Comparison of ENCODE assay signal across 15 cellular contexts in genomic region chr2:65277791-65278449, GRCh38. TPM values are rescaled to one million over a fixed set of nuclear protein-coding genes. Genes with fewer than 3 reads are reported as not detected.
DNase-seq lines count a peak whose midpoint lies in the region; ATAC-seq, FAIRE-seq and TF ChIP-seq lines count a peak whose summit lies in the region.
"Had no signal": no experiment of that assay in that cellular context is flagged by ENCODE, and none has a peak within 500 bp of the region (broad histone marks: within the 10 kb centered on the region; RNA-seq: fewer than 3 reads in every experiment).

No MANE protein-coding gene starts in this region.

- peaks cover 0 to 3% of the 10 kb centered on the region in 2 experiments; a peak in 2 of 4 replicates for H3K36me3 ChIP-seq in GM12878 (ENCODE audit: control insufficient read depth in 2 of 2, insufficient read depth in 2 of 2, low read length in 1 of 2)
- peaks cover 6% of the 10 kb centered on the region for H3K36me3 ChIP-seq in mesodermal cell (ENCODE audit: control insufficient read depth, insufficient read depth, low read length)

- H2AFZ ChIP-seq in GM12878 (ENCODE audit: control insufficient read depth, low read depth, low read length): no peak overlapping the region
- H2AFZ ChIP-seq: hepatocyte had no signal

- 0 out of 2 replicates have a peak, but pooled peaks have one; percentile 25 for TF ChIP-seq RAD21 in GM12878 (IDR thresholded peaks at IDR 0.05; ENCODE audit: insufficient read depth, low read depth, low read length)

- no peak for FAIRE-seq in GM12878 (lab: Jason Lieb, UNC)
- FAIRE-seq: GM12891 had no signal

- TF ChIP-seq EP300 in GM12878 (IDR thresholded peaks at IDR 0.05; ENCODE audit: borderline replicate concordance in 1 of 2, control insufficient read depth in 1 of 2, low read depth in 2 of 2, low read length in 2 of 2): no peak

- no peak overlapping the region for H3K9ac ChIP-seq in GM12878 (ENCODE audit: control insufficient read depth, insufficient read depth, low read length)

- H3K27ac ChIP-seq in GM12878 (ENCODE audit: control insufficient read depth, insufficient read depth) (no peak overlapping the region), mesodermal cell (ENCODE audit: low read depth, low read length, severe bottlenecking) (peak overlapping the region; percentile 51)
- H3K27ac ChIP-seq: hepatocyte, right lobe of liver had no signal

- TF ChIP-seq CTCF in GM12878 (IDR thresholded peaks at IDR 0.05 in 2 of 3, conservative IDR thresholded peaks at IDR 0.05 in 1 of 3; ENCODE audit: control insufficient read depth in 2 of 3, extremely low read depth in 1 of 3, insufficient read depth in 1 of 3, low read depth in 3 of 3, low read length in 3 of 3) (no peak), lower leg skin (IDR thresholded peaks at IDR 0.05) (no peak)

- CTCF ChIA-PET in GM12878 (lab: Yijun Ruan, JAX): interaction anchor here (0.7 to 1.5 kb wide), 6 partner anchors 9 to 274 kb away, joined by 3 to 6 read pairs (median 4); no protein-coding TSS in a partner anchor

- no TSS peak for BruUV-seq in GM12878 (replicated peaks; lab: Mats Ljungman, UMichigan)

- 56% methylated on average over 5 of the region's 5 CpGs for WGBS in GM12878 (ENCODE audit: insufficient coverage, insufficient replicate concordance, low lambda C conversion rate, missing lambda C conversion rate)
- WGBS in mesodermal cell (ENCODE audit: insufficient coverage in 2 of 2), 2 experiments: 85 to 90% methylated on average over 4 of the region's 5 CpGs
- WGBS in lower leg skin, 2 donors: 80 to 86% methylated on average over 5 of the region's 5 CpGs

- RAD21 ChIA-PET in GM12878 (lab: Charles Lee; ENCODE audit: unreplicated experiment): interaction anchor here (1.1 to 3.0 kb wide), 5 partner anchors 23 to 164 kb away, joined by 3 to 10 read pairs (median 4); no protein-coding TSS in a partner anchor

- intact Hi-C loops in GM12878 (cut with micrococcal nuclease; ENCODE audit: unreplicated experiment) (no loop called here), lower leg skin (cut with DNase I; ENCODE audit: low total_unique reads) (no loop called here)

- peak; percentile 98 for DNase-seq in DMS79 treated with DMSO at 0.1 percent for 48 hours (lab: John Stamatoyannopoulos, UW)
- DNase-seq in NCI-H187 treated with DMSO at 0.1 percent for 48 hours (lab: John Stamatoyannopoulos, UW): peak; percentile 99
- DNase-seq in GM12878 (ENCODE audit: low read depth, low spot score): no peak
- DNase-seq in lower leg skin (ENCODE audit: low spot score in 2 of 2): no peak
- DNase-seq in KBM-7: no peak
- DNase-seq: amniotic stem cell; CD8-positive, alpha-beta T cell; effector memory CD8-positive, alpha-beta T cell; right lobe of liver; T-helper 2 cell had no signal

- POLR2A ChIA-PET in GM12878 (lab: Charles Lee): interaction anchor here (0.6 kb wide), 1 partner anchor 33 kb away, joined by 4 read pairs; no protein-coding TSS in a partner anchor

- no peak overlapping the region for H3K4me2 ChIP-seq in GM12878 (ENCODE audit: control insufficient read depth, insufficient read depth)
- H3K4me2 ChIP-seq: hepatocyte had no signal

- H3K4me3 ChIP-seq in GM12878 (no peak overlapping the region), mesodermal cell (ENCODE audit: extremely low read depth, insufficient read depth, low read length, poor library complexity, severe bottlenecking) (no peak overlapping the region), lower leg skin (ENCODE audit: low read depth, poor library complexity, severe bottlenecking) (no peak overlapping the region)
- H3K4me3 ChIP-seq: hepatocyte, right lobe of liver had no signal

- no peaks in the 10 kb centered on the region for H4K20me1 ChIP-seq in GM12878 (ENCODE audit: control insufficient read depth, insufficient read depth)

- no peaks in the 10 kb centered on the region for H3K9me3 ChIP-seq in GM12878 (replicated peaks; ENCODE audit: control insufficient read depth, insufficient read depth, low read length)
- no peaks in the 10 kb centered on the region for H3K9me3 ChIP-seq in mesodermal cell (ENCODE audit: control insufficient read depth, low read length)
- H3K9me3 ChIP-seq: right lobe of liver had no signal

- TF ChIP-seq POLR2A in GM12878 (IDR thresholded peaks at IDR 0.05; ENCODE audit: low read depth, low read length) (peak; percentile 36; the same call in 1 of the 2 replicates), lower leg skin (IDR thresholded peaks at IDR 0.05) (no peak)

- H3K4me1 ChIP-seq in GM12878 (ENCODE audit: control insufficient read depth, insufficient read depth, low read length) (no peaks in the 10 kb centered on the region), mesodermal cell (ENCODE audit: control insufficient read depth, insufficient read depth, low read length, poor library complexity, severe bottlenecking) (peaks cover 50% of the 10 kb centered on the region)

- no peaks in the 10 kb centered on the region for H3K79me2 ChIP-seq in GM12878 (ENCODE audit: control insufficient read depth, insufficient read depth, low read length)
- H3K79me2 ChIP-seq: hepatocyte had no signal

- SMC1A ChIA-PET in GM12878 (lab: Charles Lee; ENCODE audit: uncharacterized antibody, unreplicated experiment): interaction anchor here (0.5 to 1.9 kb wide), 11 partner anchors 12 to 296 kb away, joined by 3 to 5 read pairs (median 4); no protein-coding TSS in a partner anchor

- in situ Hi-C loops in GM12878 (cut with MboI): no loop called here
- in situ Hi-C loops in KBM-7 (cut with MboI; ENCODE audit: low pct_unique_long_range_greater_than_20kb, low sequenced_read_pairs): loop anchor here (25.0 kb wide), 1 partner anchor 259 kb away; no protein-coding TSS in a partner anchor

- peak; percentile 54 for ATAC-seq in GM12878
- no peak for ATAC-seq in HG02763 (IDR thresholded peaks at IDR 0.05; ENCODE audit: unreplicated experiment)
- ATAC-seq in HG03442 (IDR thresholded peaks at IDR 0.05; ENCODE audit: unreplicated experiment): no peak
- ATAC-seq: CD8-positive, alpha-beta T cell; effector memory CD8-positive, alpha-beta T cell had no signal

- no peaks in the 10 kb centered on the region for H3K27me3 ChIP-seq in GM12878 (replicated peaks in 1 of 2; ENCODE audit: control insufficient read depth in 2 of 2, insufficient read depth in 2 of 2, low read length in 1 of 2)
- H3K27me3 ChIP-seq: hepatocyte, right lobe of liver had no signal

TF ChIP-seq in GM12878, 131 proteins besides CTCF, POLR2A, EP300 and RAD21 (continues in another document):
- TF ChIP-seq JUND (IDR thresholded peaks at IDR 0.05; ENCODE audit: low read depth, low read length): no peak
- TF ChIP-seq SIN3A (IDR thresholded peaks at IDR 0.05; ENCODE audit: low read depth, low read length): no peak
- TF ChIP-seq ZNF217 (IDR thresholded peaks at IDR 0.05): no peak
- TF ChIP-seq, protein P1, sequence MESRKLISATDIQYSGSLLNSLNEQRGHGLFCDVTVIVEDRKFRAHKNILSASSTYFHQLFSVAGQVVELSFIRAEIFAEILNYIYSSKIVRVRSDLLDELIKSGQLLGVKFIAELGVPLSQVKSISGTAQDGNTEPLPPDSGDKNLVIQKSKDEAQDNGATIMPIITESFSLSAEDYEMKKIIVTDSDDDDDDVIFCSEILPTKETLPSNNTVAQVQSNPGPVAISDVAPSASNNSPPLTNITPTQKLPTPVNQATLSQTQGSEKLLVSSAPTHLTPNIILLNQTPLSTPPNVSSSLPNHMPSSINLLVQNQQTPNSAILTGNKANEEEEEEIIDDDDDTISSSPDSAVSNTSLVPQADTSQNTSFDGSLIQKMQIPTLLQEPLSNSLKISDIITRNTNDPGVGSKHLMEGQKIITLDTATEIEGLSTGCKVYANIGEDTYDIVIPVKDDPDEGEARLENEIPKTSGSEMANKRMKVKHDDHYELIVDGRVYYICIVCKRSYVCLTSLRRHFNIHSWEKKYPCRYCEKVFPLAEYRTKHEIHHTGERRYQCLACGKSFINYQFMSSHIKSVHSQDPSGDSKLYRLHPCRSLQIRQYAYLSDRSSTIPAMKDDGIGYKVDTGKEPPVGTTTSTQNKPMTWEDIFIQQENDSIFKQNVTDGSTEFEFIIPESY (IDR thresholded peaks at IDR 0.05): no peak
- TF ChIP-seq ZBED1 (IDR thresholded peaks at IDR 0.05; ENCODE audit: borderline replicate concordance): no peak
- no peak for TF ChIP-seq RUNX3 (IDR thresholded peaks at IDR 0.05; ENCODE audit: low read length)
- no peak for TF ChIP-seq HDAC2 (IDR thresholded peaks at IDR 0.05)
- no peak for TF ChIP-seq RAD51 (IDR thresholded peaks at IDR 0.05)
- no peak for TF ChIP-seq SP1 (IDR thresholded peaks at IDR 0.05; ENCODE audit: low read depth, low read length)
- TF ChIP-seq, protein P2, sequence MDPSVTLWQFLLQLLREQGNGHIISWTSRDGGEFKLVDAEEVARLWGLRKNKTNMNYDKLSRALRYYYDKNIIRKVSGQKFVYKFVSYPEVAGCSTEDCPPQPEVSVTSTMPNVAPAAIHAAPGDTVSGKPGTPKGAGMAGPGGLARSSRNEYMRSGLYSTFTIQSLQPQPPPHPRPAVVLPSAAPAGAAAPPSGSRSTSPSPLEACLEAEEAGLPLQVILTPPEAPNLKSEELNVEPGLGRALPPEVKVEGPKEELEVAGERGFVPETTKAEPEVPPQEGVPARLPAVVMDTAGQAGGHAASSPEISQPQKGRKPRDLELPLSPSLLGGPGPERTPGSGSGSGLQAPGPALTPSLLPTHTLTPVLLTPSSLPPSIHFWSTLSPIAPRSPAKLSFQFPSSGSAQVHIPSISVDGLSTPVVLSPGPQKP (IDR thresholded peaks at IDR 0.05; ENCODE audit: low read depth, low read length): no peak

RNA-seq across cellular contexts. Expression of gene ACTR2, which starts 50.3 kb away (rescaled TPM):
- total RNA-seq in GM12878 (2013; cell fraction: nucleolus; rRNA removed): 23.1 and 26.9 TPM in 2 replicates
- total RNA-seq in GM12878 (2014; rRNA removed): 125 and 138 TPM in 2 replicates
- 165 and 167 TPM in 2 replicates for total RNA-seq in GM12878 (2014; rRNA removed; fragmentation: Illumina TruSeq; extraction: Trizol)
- 401 and 407 TPM in 2 replicates for total RNA-seq in GM12878 (2021)
- 127 TPM for polyA plus RNA-seq in GM12878 (2011; ENCODE audit: low read depth)
- polyA plus RNA-seq in GM12878 (2011; rRNA removed): 212 and 307 TPM in 2 replicates
- polyA plus RNA-seq in GM12878 (2011; cell fraction: cytosol; rRNA removed): 66.9 and 108 TPM in 2 replicates
- polyA plus RNA-seq in GM12878 (2011; cell fraction: nucleus; rRNA removed): 26.9 and 38.5 TPM in 2 replicates
- 188 and 194 TPM in 2 replicates for polyA plus RNA-seq in GM12878 (2012)
- polyA plus RNA-seq in GM12878 (2014; fragmentation: Illumina TruSeq; extraction: Trizol): 362 and 487 TPM in 2 replicates
- 100 to 1,000 TPM in 1 of 2 experiments, 10 to 100 TPM in 1; 94.2 to 124 TPM for polyA plus RNA-seq in GM12878 (2014; fragmentation: Nextera tagmentation; extraction: Ambion mirVana)
- polyA plus RNA-seq in GM12878 (2014; rRNA removed): 165 and 196 TPM in 2 replicates
- polyA plus RNA-seq in GM12878 (2016; fragmentation: Nextera tagmentation; extraction: Ambion mirVana): 100 to 1,000 TPM; 193 to 219 TPM
- 87.5 and 146 TPM in 2 replicates for polyA minus RNA-seq in GM12878 (2011; rRNA and poly(A)+ RNA removed)
- 81.4 and 92.7 TPM in 2 replicates for polyA minus RNA-seq in GM12878 (2011; cell fraction: cytosol; rRNA and poly(A)+ RNA removed)
- 13.7 and 20.6 TPM in 2 replicates for polyA minus RNA-seq in GM12878 (2011; cell fraction: nucleus; rRNA and poly(A)+ RNA removed)
- polyA plus RNA-seq in mesodermal cell (2013, experiment 1 of 2): 186 TPM
- 195 TPM for polyA plus RNA-seq in mesodermal cell (2013, experiment 2 of 2)
- 10 to 100 TPM; 44.1 to 58.7 (median 50.9) TPM for total RNA-seq in lower leg skin

Comparison
In these comparisons a context has a peak if more than half of its experiments do, and no peak if none do; other contexts are left out.
1. DNase-seq: peak in DMS79 treated with DMSO at 0.1 percent for 48 hours (single experiment) and NCI-H187 treated with DMSO at 0.1 percent for 48 hours (single experiment); none in GM12878 (single experiment), lower leg skin (0 of 2) and KBM-7 (single experiment).